ENCODE assay signal across 10 cellular contexts in the genomic region with DNA sequence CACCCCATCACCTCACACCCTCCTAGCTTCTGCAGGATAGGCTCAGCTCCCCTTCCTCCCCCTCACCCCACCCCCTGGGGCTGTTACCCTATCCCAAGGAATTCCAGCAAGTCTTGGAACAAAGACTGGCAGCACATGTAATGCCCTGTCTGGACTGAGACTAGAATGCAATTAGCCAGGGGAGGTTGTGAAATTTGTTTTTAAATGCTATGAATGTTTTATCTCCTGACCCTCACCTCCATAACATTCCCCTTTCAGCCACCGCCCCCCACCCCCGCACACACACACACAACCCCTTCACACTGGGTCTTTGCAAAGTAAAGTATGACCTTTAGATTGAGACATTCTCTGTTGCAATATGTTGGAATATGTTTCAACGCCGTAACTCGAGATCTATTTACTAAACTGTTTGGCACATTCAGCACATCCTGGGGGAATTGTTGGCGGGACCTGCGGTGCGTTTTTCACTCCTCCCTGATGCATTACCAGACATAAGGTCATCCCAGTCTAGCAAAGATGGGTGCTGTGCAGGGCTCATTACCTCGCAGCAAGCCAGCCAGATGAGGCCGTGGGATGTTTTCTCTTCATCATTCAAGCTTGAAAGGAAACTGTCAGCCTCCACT.
A peak's percentile ranks its signal among the peaks of the same experiment; 100 is the strongest.
DNase-seq lines count a peak whose midpoint lies in the region; ATAC-seq and TF ChIP-seq lines count a peak whose summit lies in the region.
"Had no signal": no experiment of that assay in that cellular context is flagged by ENCODE, and none has a peak within 500 bp of the region (broad histone marks: within the 10 kb centered on the region; RNA-seq: fewer than 3 reads in every experiment).

No MANE protein-coding gene starts in this region.

- CTCF ChIA-PET in HEK293 (lab: Yijun Ruan, JAX) = interaction anchor here (1.1 to 1.2 kb wide), 2 partner anchors 62 to 423 kb away, joined by 3 read pairs; no protein-coding TSS in a partner anchor

- TF ChIP-seq CTCF in HEK293 (tag by site-specific recombination; IDR thresholded peaks at IDR 0.05) = no peak
- no peak for TF ChIP-seq CTCF in adrenal gland (IDR thresholded peaks at IDR 0.05)
- peak in 1 of 5 experiments; percentile 12 for TF ChIP-seq CTCF in gastrocnemius medialis (IDR thresholded peaks at IDR 0.05 in 4 of 5, conservative IDR thresholded peaks at IDR 0.05 in 1 of 5)

- 20 to 41% (median 30%) methylated on average over 10 of the region's 10 CpGs for WGBS in adrenal gland, 4 donors

- H3K9me3 ChIP-seq in HEK293 (ENCODE audit: control insufficient read depth, insufficient read depth, low read depth, low read length) (no peaks in the 10 kb centered on the region), adrenal gland (replicated peaks in 1 of 3) (no peaks in the 10 kb centered on the region), gastrocnemius medialis (no peaks in the 10 kb centered on the region)

- in situ Hi-C loops in gastrocnemius medialis (cut with MboI; ENCODE audit: low sequenced_read_pairs in 4 of 4) = loop anchor here in 1 of 4 donors (10.0 kb wide), 1 partner anchor 520 kb away; no protein-coding TSS in a partner anchor

- H3K4me1 ChIP-seq in HEK293 (ENCODE audit: control insufficient read depth, insufficient read depth, low read length) = peaks cover 6% of the 10 kb centered on the region
- H3K4me1 ChIP-seq in adrenal gland (replicated peaks in 1 of 2) = no peaks in the 10 kb centered on the region
- H3K4me1 ChIP-seq in gastrocnemius medialis = peaks cover 85% of the 10 kb centered on the region in 2 donors

- H3K27me3 ChIP-seq in adrenal gland = no peaks in the 10 kb centered on the region
- H3K27me3 ChIP-seq in gastrocnemius medialis = no peaks in the 10 kb centered on the region

- intact Hi-C loops in adrenal gland (cut with DNase I) = no loop called here
- intact Hi-C loops in gastrocnemius medialis (cut with DNase I; ENCODE audit: low total_unique reads) = loop anchor here (1.0 to 5.0 kb wide), 6 partner anchors 58 to 645 kb away; no protein-coding TSS in a partner anchor

- H3K4me3 ChIP-seq in HEK293 (ENCODE audit: low read depth, low read length) (no peak overlapping the region), adrenal gland (no peak overlapping the region), gastrocnemius medialis (peak overlapping the region; percentile 11 to 27 (median 20))

- H3K27ac ChIP-seq in HEK293 (ENCODE audit: extremely low read depth, low read depth, low read length) = peak overlapping the region; percentile 31; the same call in 1 of the 2 replicates
- peak overlapping the region in 1 of 5 donors; percentile 61 for H3K27ac ChIP-seq in adrenal gland
- H3K27ac ChIP-seq in gastrocnemius medialis = peak overlapping the region; percentile 82 to 92 (median 90)
- H3K27ac ChIP-seq: VCaP had no signal

- POLR2A ChIA-PET in HEK293 (lab: Yijun Ruan, JAX) = no interaction called here

- peak in 6 of 7 donors; percentile 26 to 76 (median 49) for DNase-seq in adrenal gland
- peak; percentile 67 for DNase-seq in iPS-NIHi11 (ENCODE audit: low spot score)
- peak; percentile 88 to 97 for DNase-seq in gastrocnemius medialis
- no peak for DNase-seq in DMS79 (lab: John Stamatoyannopoulos, UW)
- no peak for DNase-seq in Kasumi-1 (lab: John Stamatoyannopoulos, UW)
- DNase-seq in NCI-H1105 (lab: John Stamatoyannopoulos, UW) = no peak

- peak; percentile 75 to 77 for ATAC-seq in gastrocnemius medialis
- ATAC-seq in HG02938 (IDR thresholded peaks at IDR 0.05; ENCODE audit: unreplicated experiment) = no peak
- ATAC-seq: HCT116 had no signal

- TF ChIP-seq POLR2A in adrenal gland (IDR thresholded peaks at IDR 0.05) = no peak
- peak in 1 of 2 donors; percentile 5 for TF ChIP-seq POLR2A in gastrocnemius medialis (IDR thresholded peaks at IDR 0.05)

- H3K36me3 ChIP-seq in HEK293 (ENCODE audit: control insufficient read depth in 2 of 2, insufficient read depth in 1 of 2, low read length in 2 of 2) (no peaks in the 10 kb centered on the region), adrenal gland (replicated peaks in 1 of 2) (no peaks in the 10 kb centered on the region), gastrocnemius medialis (no peaks in the 10 kb centered on the region)

TF ChIP-seq in HEK293, 187 proteins besides CTCF, POLR2A, EP300 and RAD21:
- TF ChIP-seq ZNF138 (tag by site-specific recombination; IDR thresholded peaks at IDR 0.05; ENCODE audit: borderline replicate concordance) (no peak), GLIS1 (tag by site-specific recombination; IDR thresholded peaks at IDR 0.05) (peak; percentile 35; the same call in 1 of the 2 replicates), BCL11B (tag by site-specific recombination; IDR thresholded peaks at IDR 0.05; ENCODE audit: low read depth) (no peak), ZNF140 (tag by site-specific recombination; IDR thresholded peaks at IDR 0.05) (no peak), PRDM6 (tag by site-specific recombination; IDR thresholded peaks at IDR 0.05) (no peak), ZNF391 (tag by site-specific recombination; IDR thresholded peaks at IDR 0.05; ENCODE audit: borderline replicate concordance, low read depth) (no peak), ZFHX2 (tag by site-specific recombination; conservative IDR thresholded peaks at IDR 0.05) (peak; percentile 66), ZNF645 (tag by site-specific recombination; IDR thresholded peaks at IDR 0.05) (no peak)
- TF ChIP-seq, protein P1, sequence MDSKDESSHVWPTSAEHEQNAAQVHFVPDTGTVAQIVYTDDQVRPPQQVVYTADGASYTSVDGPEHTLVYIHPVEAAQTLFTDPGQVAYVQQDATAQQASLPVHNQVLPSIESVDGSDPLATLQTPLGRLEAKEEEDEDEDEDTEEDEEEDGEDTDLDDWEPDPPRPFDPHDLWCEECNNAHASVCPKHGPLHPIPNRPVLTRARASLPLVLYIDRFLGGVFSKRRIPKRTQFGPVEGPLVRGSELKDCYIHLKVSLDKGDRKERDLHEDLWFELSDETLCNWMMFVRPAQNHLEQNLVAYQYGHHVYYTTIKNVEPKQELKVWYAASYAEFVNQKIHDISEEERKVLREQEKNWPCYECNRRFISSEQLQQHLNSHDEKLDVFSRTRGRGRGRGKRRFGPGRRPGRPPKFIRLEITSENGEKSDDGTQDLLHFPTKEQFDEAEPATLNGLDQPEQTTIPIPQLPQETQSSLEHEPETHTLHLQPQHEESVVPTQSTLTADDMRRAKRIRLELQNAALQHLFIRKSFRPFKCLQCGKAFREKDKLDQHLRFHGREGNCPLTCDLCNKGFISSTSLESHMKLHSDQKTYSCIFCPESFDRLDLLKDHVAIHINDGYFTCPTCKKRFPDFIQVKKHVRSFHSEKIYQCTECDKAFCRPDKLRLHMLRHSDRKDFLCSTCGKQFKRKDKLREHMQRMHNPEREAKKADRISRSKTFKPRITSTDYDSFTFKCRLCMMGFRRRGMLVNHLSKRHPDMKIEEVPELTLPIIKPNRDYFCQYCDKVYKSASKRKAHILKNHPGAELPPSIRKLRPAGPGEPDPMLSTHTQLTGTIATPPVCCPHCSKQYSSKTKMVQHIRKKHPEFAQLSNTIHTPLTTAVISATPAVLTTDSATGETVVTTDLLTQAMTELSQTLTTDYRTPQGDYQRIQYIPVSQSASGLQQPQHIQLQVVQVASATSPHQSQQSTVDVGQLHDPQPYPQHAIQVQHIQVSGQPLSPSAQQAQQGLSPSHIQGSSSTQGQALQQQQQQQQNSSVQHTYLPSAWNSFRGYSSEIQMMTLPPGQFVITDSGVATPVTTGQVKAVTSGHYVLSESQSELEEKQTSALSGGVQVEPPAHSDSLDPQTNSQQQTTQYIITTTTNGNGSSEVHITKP (tag by site-specific recombination; IDR thresholded peaks at IDR 0.05) = peak; percentile 46
- TF ChIP-seq, protein P2, sequence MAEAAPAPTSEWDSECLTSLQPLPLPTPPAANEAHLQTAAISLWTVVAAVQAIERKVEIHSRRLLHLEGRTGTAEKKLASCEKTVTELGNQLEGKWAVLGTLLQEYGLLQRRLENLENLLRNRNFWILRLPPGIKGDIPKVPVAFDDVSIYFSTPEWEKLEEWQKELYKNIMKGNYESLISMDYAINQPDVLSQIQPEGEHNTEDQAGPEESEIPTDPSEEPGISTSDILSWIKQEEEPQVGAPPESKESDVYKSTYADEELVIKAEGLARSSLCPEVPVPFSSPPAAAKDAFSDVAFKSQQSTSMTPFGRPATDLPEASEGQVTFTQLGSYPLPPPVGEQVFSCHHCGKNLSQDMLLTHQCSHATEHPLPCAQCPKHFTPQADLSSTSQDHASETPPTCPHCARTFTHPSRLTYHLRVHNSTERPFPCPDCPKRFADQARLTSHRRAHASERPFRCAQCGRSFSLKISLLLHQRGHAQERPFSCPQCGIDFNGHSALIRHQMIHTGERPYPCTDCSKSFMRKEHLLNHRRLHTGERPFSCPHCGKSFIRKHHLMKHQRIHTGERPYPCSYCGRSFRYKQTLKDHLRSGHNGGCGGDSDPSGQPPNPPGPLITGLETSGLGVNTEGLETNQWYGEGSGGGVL (tag by site-specific recombination; IDR thresholded peaks at IDR 0.05) = peak; percentile 32; the same call in 1 of the 2 replicates

Comparison
In these comparisons a context has a peak if more than half of its experiments do, and no peak if none do; other contexts are left out.
1. H3K4me3 ChIP-seq: peak in gastrocnemius medialis (4 of 4); none in HEK293 (single experiment) and adrenal gland (0 of 4).
2. DNase-seq: peak in adrenal gland (6 of 7), iPS-NIHi11 (single experiment) and gastrocnemius medialis (2 of 2); none in DMS79 (single experiment), Kasumi-1 (0 of 2) and NCI-H1105 (single experiment).